ENCODE assay signal across 1 cellular context in genomic region chr16:68884867-68885266, GRCh38.
TF ChIP-seq lines count a peak whose summit lies in the region.

No MANE protein-coding gene starts in this region.

TF ChIP-seq in GM23338, 12 proteins besides CTCF, POLR2A, EP300 and RAD21 (continued from another document):
- TF ChIP-seq ZNF462 (CRISPR knock-in tag; IDR thresholded peaks at IDR 0.05) (no peak), ETS1 (IDR thresholded peaks at IDR 0.05) (no peak), EZH2phosphoT487 (IDR thresholded peaks at IDR 0.05; ENCODE audit: unreplicated experiment) (no peak), CREB1 (CRISPR knock-in tag; IDR thresholded peaks at IDR 0.05; ENCODE audit: low read depth) (no peak), JUNB (IDR thresholded peaks at IDR 0.05; ENCODE audit: unreplicated experiment) (no peak), ZNF331 (CRISPR knock-in tag; IDR thresholded peaks at IDR 0.05; ENCODE audit: low read depth) (no peak), EZH2 (IDR thresholded peaks at IDR 0.05; ENCODE audit: low read depth, unreplicated experiment) (no peak)
